ENCODE assay signal across 25 cellular contexts in genomic region chr12:125288931-125289928, GRCh38.
"Had no signal": no experiment of that assay in that cellular context is flagged by ENCODE, and none has a peak within 500 bp of the region (broad histone marks: within the 10 kb centered on the region; RNA-seq: fewer than 3 reads in every experiment).

No MANE protein-coding gene starts in this region.

- H3K36me3 Mint-ChIP-seq: activated naive CD8-positive, alpha-beta T cell treated with anti-CD3 and anti-CD28 coated beads for 36 hours had no signal

- H3K4me3 ChIP-seq: ascending aorta, cardiac muscle cell had no signal

- H3K4me1 Mint-ChIP-seq: activated T-helper 17 cell treated with anti-CD3 and anti-CD28 coated beads, Interleukin-2, amount 50 U/mL, for 72 hours had no signal

- DNase-seq: activated CD4-positive, alpha-beta T cell treated with anti-CD3 and anti-CD28 coated beads, Interleukin-2, amount 10 ng/mL, durations not matched to agents 24 days and 14 days; activated CD4-positive, alpha-beta T cell treated with anti-CD3 and anti-CD28 coated beads, Interleukin-2, amount 50 U/mL, for 4 hours; activated CD8-positive, alpha-beta T cell treated with anti-CD3 and anti-CD28 coated beads for 36 hours; activated effector memory CD4-positive, alpha-beta T cell treated with anti-CD3 and anti-CD28 coated beads, Interleukin-2, amount 50 U/mL, for 16 hours; activated naive CD4-positive, alpha-beta T cell; activated naive CD4-positive, alpha-beta T cell treated with anti-CD3 and anti-CD28 coated beads, Interleukin-2, amount 50 U/mL, for 16 hours; activated naive CD8-positive, alpha-beta T cell treated with anti-CD3 and anti-CD28 coated beads for 36 hours; activated T-cell treated with anti-CD3 and anti-CD28 coated beads, Interleukin-2, amount 50 U/mL, for 1 hour; activated T-cell treated with anti-CD3 and anti-CD28 coated beads, Interleukin-2, amount 50 U/mL, for 72 hours; amygdala; NCI-H1105 treated with DMSO at 0.1 percent for 48 hours; NCI-H1436; NCI-H1694; NCI-H1930; NCI-H2081 treated with DMSO at 0.1 percent for 48 hours; NCI-H226; NCI-H446 treated with DMSO at 0.1 percent for 48 hours; NCI-H524; NCI-H69; Right ventricle myocardium superior; T1000; WERI-Rb-1 had no signal

- H3K4me3 Mint-ChIP-seq: activated CD4-positive, alpha-beta T cell treated with anti-CD3 and anti-CD28 coated beads, Interleukin-2, amount 10 ng/mL, durations not matched to agents 24 days and 14 days; activated CD8-positive, alpha-beta T cell treated with anti-CD3 and anti-CD28 coated beads for 36 hours; activated naive CD8-positive, alpha-beta T cell treated with anti-CD3 and anti-CD28 coated beads for 36 hours; activated T-cell treated with anti-CD3 and anti-CD28 coated beads, Interleukin-2, amount 50 U/mL, for 72 hours; activated T-helper 17 cell treated with anti-CD3 and anti-CD28 coated beads, Interleukin-2, amount 50 U/mL, for 72 hours had no signal

- ATAC-seq: activated CD8-positive, alpha-beta T cell treated with anti-CD3 and anti-CD28 coated beads for 36 hours; activated T-cell treated with anti-CD3 and anti-CD28 coated beads, Interleukin-2, amount 50 U/mL, for 72 hours; activated T-helper 17 cell treated with anti-CD3 and anti-CD28 coated beads, Interleukin-2, amount 50 U/mL, for 72 hours had no signal

- H3K36me3 ChIP-seq: ascending aorta, cardiac muscle cell, WERI-Rb-1 had no signal

- H3K9me3 Mint-ChIP-seq: activated CD4-positive, alpha-beta T cell treated with anti-CD3 and anti-CD28 coated beads, Interleukin-2, amount 10 ng/mL, durations not matched to agents 24 days and 14 days; activated naive CD8-positive, alpha-beta T cell treated with anti-CD3 and anti-CD28 coated beads for 36 hours; activated T-helper 17 cell treated with anti-CD3 and anti-CD28 coated beads, Interleukin-2, amount 50 U/mL, for 72 hours had no signal

- H3K4me1 ChIP-seq: ascending aorta had no signal

- H3K27ac ChIP-seq: ascending aorta, cardiac muscle cell, WERI-Rb-1 had no signal

- H3K27me3 ChIP-seq: ascending aorta, cardiac muscle cell had no signal

- H3K27ac Mint-ChIP-seq: activated CD4-positive, alpha-beta T cell treated with anti-CD3 and anti-CD28 coated beads, Interleukin-2, amount 10 ng/mL, durations not matched to agents 24 days and 14 days; activated CD8-positive, alpha-beta T cell treated with anti-CD3 and anti-CD28 coated beads for 36 hours; activated naive CD8-positive, alpha-beta T cell treated with anti-CD3 and anti-CD28 coated beads for 36 hours; activated T-cell treated with anti-CD3 and anti-CD28 coated beads, Interleukin-2, amount 50 U/mL, for 72 hours; activated T-helper 17 cell treated with anti-CD3 and anti-CD28 coated beads, Interleukin-2, amount 50 U/mL, for 72 hours had no signal
